Comparison of ENCODE assay signal across 8 cellular contexts in genomic region chr11:76918941-76919386, GRCh38. TPM values are rescaled to one million over a fixed set of nuclear protein-coding genes. Genes with fewer than 3 reads are reported as not detected.
DNase-seq lines count a peak whose midpoint lies in the region; ATAC-seq and TF ChIP-seq lines count a peak whose summit lies in the region.

No MANE protein-coding gene starts in this region.

- no peak for TF ChIP-seq POLR2A in uterus (IDR thresholded peaks at IDR 0.05)

- H3K9me3 ChIP-seq in PC-9 (ENCODE audit: insufficient read depth, low read depth) (no peaks in the 10 kb centered on the region), uterus (no peaks in the 10 kb centered on the region)

- H3K4me1 ChIP-seq in PC-9 (replicated peaks; ENCODE audit: insufficient read depth): peaks cover 12% of the 10 kb centered on the region
- H3K4me1 ChIP-seq in uterus: no peaks in the 10 kb centered on the region

- H3K4me3 ChIP-seq in PC-9: no peak overlapping the region
- H3K4me3 ChIP-seq in uterus: peak overlapping the region in 1 of 2 donors; percentile 19

- CTCF ChIA-PET in PC-9 (lab: Charles Lee): interaction anchor here (0.6 to 2.6 kb wide), 20 partner anchors 15 to 197 kb away, joined by 3 to 29 read pairs (median 5); no protein-coding TSS in a partner anchor

- no peak overlapping the region for H2AFZ ChIP-seq in PC-9

- TF ChIP-seq CTCF in PC-9 (conservative IDR thresholded peaks at IDR 0.05) (peak; percentile 85), uterus (IDR thresholded peaks at IDR 0.05) (peak; percentile 72 to 85 (median 78))

- no peak for ATAC-seq in GM18907 (IDR thresholded peaks at IDR 0.05; ENCODE audit: unreplicated experiment)

- intact Hi-C loops in PC-9 (cut with micrococcal nuclease; ENCODE audit: unreplicated experiment) (loop anchor here (1.0 kb wide), 2 partner anchors 112 to 185 kb away; no protein-coding TSS in a partner anchor), uterus (cut with DNase I; ENCODE audit: low total_unique reads) (loop anchor here (5.0 to 10.0 kb wide), 2 partner anchors 114 to 187 kb away; no protein-coding TSS in a partner anchor)

- no TSS peak for BruUV-seq in PC-9 (replicated peaks; lab: Mats Ljungman, UMichigan)

- H3K4me2 ChIP-seq in PC-9: peak overlapping the region; percentile 21; the same call in 1 of the 2 replicates

- H3K79me2 ChIP-seq in PC-9 (ENCODE audit: low read depth): no peaks in the 10 kb centered on the region

- H3K36me3 ChIP-seq in PC-9 (ENCODE audit: low read depth): no peaks in the 10 kb centered on the region
- H3K36me3 ChIP-seq in uterus: no peaks in the 10 kb centered on the region

- H3K27ac ChIP-seq in PC-9 (no peak overlapping the region), uterus (peak overlapping the region; percentile 56 to 62)

- DNase-seq in Daoy (ENCODE audit: low read depth): peak; percentile 52
- peak; percentile 57 for DNase-seq in LoVo (ENCODE audit: low spot score)
- DNase-seq in PC-9: peak; percentile 10 to 59
- DNase-seq in dermis blood vessel endothelial cell: peak; percentile 82
- peak; percentile 76 to 84 for DNase-seq in lung microvascular endothelial cell (ENCODE audit: low read depth in 2 of 2)
- DNase-seq in uterus: no peak
- no peak for DNase-seq in HK-2 (ENCODE audit: unreplicated experiment)

- H4K20me1 ChIP-seq in PC-9 (ENCODE audit: insufficient read depth): no peaks in the 10 kb centered on the region

- H3K9me2 ChIP-seq in PC-9 (ENCODE audit: insufficient read depth): no peaks in the 10 kb centered on the region

- no peaks in the 10 kb centered on the region for H3F3A ChIP-seq in PC-9 (ENCODE audit: insufficient read depth, low read depth)

- H3K27me3 ChIP-seq in PC-9 (ENCODE audit: insufficient read depth, low read depth) (no peaks in the 10 kb centered on the region), uterus (no peaks in the 10 kb centered on the region)

- POLR2A ChIA-PET in PC-9 (lab: Charles Lee; ENCODE audit: unreplicated experiment): no interaction called here

RNA-seq across cellular contexts. Expression of gene ACER3, which starts 58.2 kb away (rescaled TPM):
- 8.3 and 10.8 TPM in 2 replicates for total RNA-seq in Daoy (2014; rRNA removed; shearing (Covaris generic))
- 15.8 and 21.3 TPM in 2 replicates for total RNA-seq in PC-9 (2021)
- total RNA-seq in dermis blood vessel endothelial cell: 22.8 and 30.1 TPM in 2 replicates
- 10.7 and 13.5 TPM in 2 replicates for total RNA-seq in lung microvascular endothelial cell
- total RNA-seq in uterus: 10 to 100 TPM in 3 of 4 donors, 1 to 10 TPM in 1; 6.5 to 58.9 (median 27.4) TPM

Comparison
In these comparisons a context has a peak if more than half of its experiments do, and no peak if none do; other contexts are left out.
1. DNase-seq: peak in Daoy (single experiment), LoVo (single experiment), PC-9 (2 of 2), dermis blood vessel endothelial cell (single experiment) and lung microvascular endothelial cell (2 of 2); none in uterus (0 of 2) and HK-2 (single experiment).